8 cellular contexts compared by ENCODE assay signal in genomic region chr13:107531180-107531579, GRCh38.
"Had no signal": no experiment of that assay in that cellular context is flagged by ENCODE, and none has a peak within 500 bp of the region (broad histone marks: within the 10 kb centered on the region; RNA-seq: fewer than 3 reads in every experiment).

No MANE protein-coding gene starts in this region.

- H3K4me1 ChIP-seq: HAP-1 had no signal

- H3K27ac ChIP-seq: GM23248 had no signal

- H2AFZ ChIP-seq: GM23248 had no signal

- H3K4me3 ChIP-seq: GM23248, HAP-1 had no signal

- ATAC-seq: HCT116 had no signal

- FAIRE-seq: HTR-8/SVneo had no signal

- DNase-seq: GOT3, H7, HFFc6, KG1 had no signal

- H3K9ac ChIP-seq: GM23248 had no signal

- H3K9me3 ChIP-seq: HAP-1 had no signal

- H3K36me3 ChIP-seq: HAP-1 had no signal
